In genomic region chr1:226466301-226466700, GRCh38 we compare ENCODE assay signal across 21 cellular contexts.
"Had no signal": no experiment of that assay in that cellular context is flagged by ENCODE, and none has a peak within 500 bp of the region (broad histone marks: within the 10 kb centered on the region; RNA-seq: fewer than 3 reads in every experiment).

No MANE protein-coding gene starts in this region.

- H3K27ac ChIP-seq: brain microvascular endothelial cell, heart right ventricle, stomach, tibial artery, vagina had no signal

- H3K27me3 ChIP-seq: brain microvascular endothelial cell, heart right ventricle, vagina had no signal

- H3K9me3 ChIP-seq: vagina had no signal

- H3K4me1 Mint-ChIP-seq: activated CD8-positive, alpha-beta memory T cell treated with anti-CD3 and anti-CD28 coated beads, Interleukin-2, amount 10 ng/mL, durations not matched to agents 7 days and 5 days had no signal

- DNase-seq: activated CD4-positive, alpha-beta T cell treated with anti-CD3 and anti-CD28 coated beads for 1 hour; activated CD4-positive, alpha-beta T cell treated with anti-CD3 and anti-CD28 coated beads, Interleukin-2, amount 50 U/mL, for 48 hours; activated CD8-positive, alpha-beta memory T cell treated with anti-CD3 and anti-CD28 coated beads, Interleukin-2, amount 10 ng/mL, durations not matched to agents 7 days and 5 days; activated effector memory CD4-positive, alpha-beta T cell treated with Interleukin-2 at 50 U/mL for 16 hours; activated T-cell treated with anti-CD3 and anti-CD28 coated beads, Interleukin-2, amount 50 U/mL, for 24 hours; amniotic stem cell; brain microvascular endothelial cell; cerebellar nuclear complex; dermis blood vessel endothelial cell; heart right ventricle; islet precursor cell; mammary epithelial cell; stimulated activated CD4-positive, alpha-beta T cell treated with anti-CD3 and anti-CD28 coated beads, Interleukin-4, amount 100 ng/mL, for 4 hours; stomach; T1000; tibial artery had no signal

- H3K36me3 ChIP-seq: brain microvascular endothelial cell, heart right ventricle, stomach, tibial artery, vagina had no signal

- H3K36me3 Mint-ChIP-seq: natural killer cell treated with Interleukin-12 subunit alpha and Interleukin-12 subunit beta and Interleukin-15 and Interleukin-18, amount 100 ng/mL, for 72 hours had no signal

- H3K27ac Mint-ChIP-seq: activated CD8-positive, alpha-beta memory T cell treated with anti-CD3 and anti-CD28 coated beads, Interleukin-2, amount 10 ng/mL, durations not matched to agents 7 days and 5 days; activated naive CD4-positive, alpha-beta T cell treated with anti-CD3 and anti-CD28 coated beads, Interleukin-2, amount 50 U/mL, for 72 hours; activated T-cell treated with anti-CD3 and anti-CD28 coated beads, Interleukin-2, amount 50 U/mL, for 24 hours; natural killer cell treated with Interleukin-12 subunit alpha and Interleukin-12 subunit beta and Interleukin-15 and Interleukin-18, amount 100 ng/mL, for 72 hours had no signal

- ATAC-seq: activated CD8-positive, alpha-beta memory T cell treated with anti-CD3 and anti-CD28 coated beads, Interleukin-2, amount 10 ng/mL, durations not matched to agents 7 days and 5 days; activated naive CD4-positive, alpha-beta T cell treated with anti-CD3 and anti-CD28 coated beads, Interleukin-2, amount 50 U/mL, for 72 hours; esophagus mucosa; heart right ventricle; left lobe of liver; natural killer cell treated with Interleukin-12 subunit alpha and Interleukin-12 subunit beta and Interleukin-15 and Interleukin-18, amount 100 ng/mL, for 72 hours had no signal

- H3K4me3 ChIP-seq: heart right ventricle, stomach, tibial artery, vagina had no signal

- H3K4me1 ChIP-seq: heart right ventricle, stomach, tibial artery, vagina had no signal

- H3K4me3 Mint-ChIP-seq: activated CD8-positive, alpha-beta memory T cell treated with anti-CD3 and anti-CD28 coated beads, Interleukin-2, amount 10 ng/mL, durations not matched to agents 7 days and 5 days; activated T-cell treated with anti-CD3 and anti-CD28 coated beads, Interleukin-2, amount 50 U/mL, for 24 hours; natural killer cell treated with Interleukin-12 subunit alpha and Interleukin-12 subunit beta and Interleukin-15 and Interleukin-18, amount 100 ng/mL, for 72 hours had no signal
